In the genomic region with DNA sequence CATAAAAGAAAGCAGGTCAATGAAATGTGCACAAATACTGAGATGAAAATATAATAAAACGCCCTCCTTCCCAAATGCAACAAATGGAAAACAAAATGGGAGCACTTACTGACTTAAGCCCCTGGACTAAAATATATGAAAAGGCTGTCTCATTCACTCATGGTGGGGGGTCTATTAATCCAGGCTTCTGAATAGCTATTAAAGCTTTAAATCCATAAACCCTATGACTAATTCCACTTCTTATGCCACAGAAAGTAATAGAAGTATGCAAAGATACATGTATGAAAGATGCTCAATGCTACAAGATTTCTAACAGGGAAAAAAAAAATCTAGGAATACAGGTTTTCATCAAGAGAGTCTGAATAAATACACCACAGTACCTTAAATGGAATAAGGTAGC, we compare ENCODE assay signal across 26 cellular contexts.
"Had no signal": no experiment of that assay in that cellular context is flagged by ENCODE, and none has a peak within 500 bp of the region (broad histone marks: within the 10 kb centered on the region; RNA-seq: fewer than 3 reads in every experiment).

No MANE protein-coding gene starts in this region.

- H3K27me3 ChIP-seq: esophagus squamous epithelium, left lung, ovary, right lobe of liver, transverse colon, upper lobe of right lung, uterus had no signal

- H3K9me3 Mint-ChIP-seq: effector memory CD8-positive, alpha-beta T cell; mesothelial cell of epicardium; naive B cell; nephron progenitor cell; stimulated activated naive B cell treated with anti-CD40 and anti-IgM and Interleukin-4, amounts not matched to agents 10 μg/mL and 1 μg/mL and 100 μg/mL, for 72 hours; stimulated activated naive CD8-positive, alpha-beta T cell treated with anti-CD3 and anti-CD28 coated beads, Interleukin-15, Interleukin-2, amounts not matched to agents 100 ng/mL and 50 ng/mL, for 24 hours had no signal

- H3K27me3 Mint-ChIP-seq: effector memory CD8-positive, alpha-beta T cell; naive B cell; stimulated activated naive B cell treated with anti-CD40 and anti-IgM and Interleukin-4, amounts not matched to agents 10 μg/mL and 1 μg/mL and 100 μg/mL, for 72 hours; stimulated activated naive CD8-positive, alpha-beta T cell treated with anti-CD3 and anti-CD28 coated beads, Interleukin-15, Interleukin-2, amounts not matched to agents 100 ng/mL and 50 ng/mL, for 24 hours had no signal

- H3K4me3 ChIP-seq: coronary artery, esophagus squamous epithelium, left lung, mucosa of descending colon, ovary, right lobe of liver, thoracic aorta, transverse colon, upper lobe of right lung, uterus had no signal

- H3K4me3 Mint-ChIP-seq: effector memory CD8-positive, alpha-beta T cell; mesothelial cell of epicardium; naive B cell; nephron progenitor cell; stimulated activated naive B cell treated with anti-CD40 and anti-IgM and Interleukin-4, amounts not matched to agents 10 μg/mL and 1 μg/mL and 100 μg/mL, for 72 hours; stimulated activated naive CD8-positive, alpha-beta T cell treated with anti-CD3 and anti-CD28 coated beads, Interleukin-15, Interleukin-2, amounts not matched to agents 100 ng/mL and 50 ng/mL, for 24 hours had no signal

- H3K27ac ChIP-seq: coronary artery, esophagus squamous epithelium, left lung, ovary, right lobe of liver, thoracic aorta, transverse colon, upper lobe of right lung, uterus had no signal

- DNase-seq: dermis blood vessel endothelial cell; effector memory CD8-positive, alpha-beta T cell; erythroblast; esophagus squamous epithelium; left cardiac atrium; left lung; mesenchymal stem cell; mucosa of descending colon; naive B cell; nephron progenitor cell; nucleus accumbens; ovary; posterior cingulate gyrus; retina; right lobe of liver; small intestine; stimulated activated CD4-positive, alpha-beta T cell treated with anti-CD3 and anti-CD28 coated beads, Interleukin-15, amount 100 ng/mL, for 24 hours; stimulated activated CD4-positive, alpha-beta T cell treated with anti-CD3 and anti-CD28 coated beads, Interleukin-2, amount 100 ng/mL, for 48 hours; stimulated activated naive B cell treated with anti-CD40 and anti-IgM and Interleukin-4, amounts not matched to agents 10 μg/mL and 1 μg/mL and 100 μg/mL, for 72 hours; transverse colon; upper lobe of right lung; uterus had no signal

- H3K4me1 Mint-ChIP-seq: nephron progenitor cell had no signal

- ATAC-seq: effector memory CD8-positive, alpha-beta T cell; left cardiac atrium; left lung; mucosa of descending colon; right lobe of liver; stimulated activated naive B cell treated with anti-CD40 and anti-IgM and Interleukin-4, amounts not matched to agents 10 μg/mL and 1 μg/mL and 100 μg/mL, for 72 hours; upper lobe of right lung had no signal

- H3K27ac Mint-ChIP-seq: mesothelial cell of epicardium; stimulated activated naive B cell treated with anti-CD40 and anti-IgM and Interleukin-4, amounts not matched to agents 10 μg/mL and 1 μg/mL and 100 μg/mL, for 72 hours; stimulated activated naive CD8-positive, alpha-beta T cell treated with anti-CD3 and anti-CD28 coated beads, Interleukin-15, Interleukin-2, amounts not matched to agents 100 ng/mL and 50 ng/mL, for 24 hours had no signal
